ENCODE assay signal across 8 cellular contexts in genomic region chr1:72623299-72623708, GRCh38.
DNase-seq lines count a peak whose midpoint lies in the region; ATAC-seq lines count a peak whose summit lies in the region.

No MANE protein-coding gene starts in this region.

- H3K4me3 ChIP-seq in NT2/D1 (ENCODE audit: insufficient read length, low read depth), result no peak overlapping the region

- no peaks in the 10 kb centered on the region for H3K27me3 ChIP-seq in NT2/D1 (ENCODE audit: insufficient read depth, insufficient read length)

- no peaks in the 10 kb centered on the region for H3K4me1 Mint-ChIP-seq in memory B cell
- peaks cover 2% of the 10 kb centered on the region for H3K4me1 Mint-ChIP-seq in activated T-cell treated with anti-CD3 and anti-CD28 coated beads, Interleukin-2, amount 50 U/mL, for 24 hours (ENCODE audit: low read depth)

- H3K4me3 Mint-ChIP-seq in memory B cell, result peak overlapping the region; percentile 4
- no peak overlapping the region for H3K4me3 Mint-ChIP-seq in activated T-cell treated with anti-CD3 and anti-CD28 coated beads, Interleukin-2, amount 50 U/mL, for 24 hours

- peak; percentile 75 for ATAC-seq in GM21515 (IDR thresholded peaks at IDR 0.05; ENCODE audit: unreplicated experiment)
- ATAC-seq in memory B cell (ENCODE audit: low read depth), result no peak

- no peaks in the 10 kb centered on the region for H3K36me3 ChIP-seq in NT2/D1 (ENCODE audit: insufficient read depth, insufficient read length, low read length)

- no peaks in the 10 kb centered on the region for H3K27me3 Mint-ChIP-seq in memory B cell
- no peaks in the 10 kb centered on the region for H3K27me3 Mint-ChIP-seq in activated T-cell treated with anti-CD3 and anti-CD28 coated beads, Interleukin-2, amount 50 U/mL, for 24 hours

- no peaks in the 10 kb centered on the region for H3K4me1 ChIP-seq in NT2/D1 (ENCODE audit: insufficient read depth, insufficient read length)

- H3K9me3 Mint-ChIP-seq in memory B cell, result no peaks in the 10 kb centered on the region
- H3K9me3 Mint-ChIP-seq in activated T-cell treated with anti-CD3 and anti-CD28 coated beads, Interleukin-2, amount 50 U/mL, for 24 hours, result no peaks in the 10 kb centered on the region

- no peaks in the 10 kb centered on the region for H3K36me3 Mint-ChIP-seq in memory B cell
- H3K36me3 Mint-ChIP-seq in activated T-cell treated with anti-CD3 and anti-CD28 coated beads, Interleukin-2, amount 50 U/mL, for 24 hours (ENCODE audit: low read depth), result no peaks in the 10 kb centered on the region

- DNase-seq in EH (ENCODE audit: low read depth) (peak; percentile 54), HPDE6-E6E7 (ENCODE audit: extremely low spot score) (peak; percentile 8), NT2/D1 (ENCODE audit: low read depth, low spot score) (peak; percentile 38), dedifferentiated amniotic fluid mesenchymal stem cell (ENCODE audit: extremely low spot score) (peak; percentile 63), memory B cell (ENCODE audit: low spot score in 2 of 2) (no peak)
- no peak for DNase-seq in activated T-cell treated with anti-CD3 and anti-CD28 coated beads, Interleukin-2, amount 50 U/mL, for 1 hour
- no peak for DNase-seq in activated T-cell treated with anti-CD3 and anti-CD28 coated beads, Interleukin-2, amount 50 U/mL, for 24 hours

- H3K9ac ChIP-seq in NT2/D1 (ENCODE audit: insufficient read length, low read depth), result no peak overlapping the region

- H3K27ac Mint-ChIP-seq in memory B cell, result no peak overlapping the region
- H3K27ac Mint-ChIP-seq in activated T-cell treated with anti-CD3 and anti-CD28 coated beads, Interleukin-2, amount 50 U/mL, for 24 hours, result no peak overlapping the region

- no peaks in the 10 kb centered on the region for H3K9me3 ChIP-seq in NT2/D1 (ENCODE audit: insufficient read depth, low read length)

Comparison
In these comparisons a context has a peak if more than half of its experiments do, and no peak if none do; other contexts are left out.
1. DNase-seq: peak in EH (single experiment), HPDE6-E6E7 (single experiment), NT2/D1 (single experiment) and dedifferentiated amniotic fluid mesenchymal stem cell (single experiment); none in memory B cell (0 of 2), activated T-cell treated with anti-CD3 and anti-CD28 coated beads, Interleukin-2, amount 50 U/mL, for 1 hour (single experiment) and activated T-cell treated with anti-CD3 and anti-CD28 coated beads, Interleukin-2, amount 50 U/mL, for 24 hours (single experiment).